Comparison of ENCODE assay signal across 13 cellular contexts in the genomic region with DNA sequence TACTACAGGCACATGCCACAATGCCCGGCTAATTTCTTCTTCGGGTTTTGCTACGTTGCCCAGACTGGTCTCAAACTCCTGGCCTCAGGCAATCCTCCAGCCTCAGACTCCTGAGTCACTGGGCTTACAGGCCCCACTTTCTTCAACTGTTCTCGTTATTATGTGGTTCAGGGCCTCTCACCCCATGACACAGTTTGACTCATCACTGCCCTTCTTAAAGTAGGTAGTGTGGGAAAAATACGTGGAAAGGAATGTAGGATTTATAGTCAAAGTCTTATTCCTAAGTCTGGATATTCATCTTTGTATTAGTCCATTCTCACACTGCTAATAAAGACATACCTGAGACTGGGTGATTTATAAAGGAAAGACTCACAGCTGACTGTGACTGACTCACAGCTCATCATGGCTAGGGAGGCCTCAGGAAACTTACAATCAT. TPM values are rescaled to one million over a fixed set of nuclear protein-coding genes. Genes with fewer than 3 reads are reported as not detected.
DNase-seq lines count a peak whose midpoint lies in the region; ATAC-seq, FAIRE-seq and TF ChIP-seq lines count a peak whose summit lies in the region.
"Had no signal": no experiment of that assay in that cellular context is flagged by ENCODE, and none has a peak within 500 bp of the region (broad histone marks: within the 10 kb centered on the region; RNA-seq: fewer than 3 reads in every experiment).

No MANE protein-coding gene starts in this region.

- H4K20me1 ChIP-seq in PC-9 (ENCODE audit: insufficient read depth) = no peaks in the 10 kb centered on the region
- no peaks in the 10 kb centered on the region for H4K20me1 ChIP-seq in osteoblast (ENCODE audit: insufficient read depth, low read length)

- no peaks in the 10 kb centered on the region for H3K9me2 ChIP-seq in PC-9 (ENCODE audit: insufficient read depth)

- TF ChIP-seq CTCF in PC-9 (conservative IDR thresholded peaks at IDR 0.05) (no peak), osteoblast (IDR thresholded peaks at IDR 0.05; ENCODE audit: extremely low read depth, low read depth, low read length) (no peak), pancreas (IDR thresholded peaks at IDR 0.05) (no peak), uterus (IDR thresholded peaks at IDR 0.05) (no peak)

- CTCF ChIA-PET in PC-9 (lab: Charles Lee) = no interaction called here

- BruUV-seq in PC-9 (replicated peaks; lab: Mats Ljungman, UMichigan) = no TSS peak

- POLR2A ChIA-PET in PC-9 (lab: Charles Lee; ENCODE audit: unreplicated experiment) = no interaction called here

- H3K4me1 ChIP-seq in PC-9 (replicated peaks; ENCODE audit: insufficient read depth) = peaks cover 11% of the 10 kb centered on the region; the same call in 1 of the 2 replicates
- H3K4me1 ChIP-seq in osteoblast (ENCODE audit: insufficient read depth, low read length) = peaks cover 3% of the 10 kb centered on the region
- H3K4me1 ChIP-seq in pancreas = no peaks in the 10 kb centered on the region
- no peaks in the 10 kb centered on the region for H3K4me1 ChIP-seq in uterus
- H3K4me1 ChIP-seq: ascending aorta had no signal

- ATAC-seq in pancreas = no peak
- ATAC-seq: right cardiac atrium had no signal

- H3K79me2 ChIP-seq in PC-9 (ENCODE audit: low read depth) = no peaks in the 10 kb centered on the region
- no peaks in the 10 kb centered on the region for H3K79me2 ChIP-seq in osteoblast (ENCODE audit: insufficient read depth, low read length)

- no peaks in the 10 kb centered on the region; the same call in 1 of the 2 replicates for H3K9me3 ChIP-seq in PC-9 (ENCODE audit: insufficient read depth, low read depth)
- no peaks in the 10 kb centered on the region for H3K9me3 ChIP-seq in osteoblast (ENCODE audit: low read depth, low read length)
- H3K9me3 ChIP-seq in pancreas = no peaks in the 10 kb centered on the region
- no peaks in the 10 kb centered on the region for H3K9me3 ChIP-seq in uterus
- H3K9me3 ChIP-seq: ascending aorta had no signal

- H3K27ac ChIP-seq in PC-9 = peak overlapping the region; percentile 69
- H3K27ac ChIP-seq in osteoblast (ENCODE audit: low read depth, low read length) = peak overlapping the region; percentile 24
- H3K27ac ChIP-seq in pancreas = no peak overlapping the region
- H3K27ac ChIP-seq in uterus = no peak overlapping the region
- H3K27ac ChIP-seq: ascending aorta had no signal

- DNase-seq in ELR (ENCODE audit: low read depth) (peak; percentile 98), PC-9 (peak; percentile 14 to 92), dermis blood vessel endothelial cell (peak; percentile 10), osteoblast (ENCODE audit: insufficient read length, low spot score, missing footprints) (no peak), C1 segment of cervical spinal cord (lab: John Stamatoyannopoulos, UW) (no peak), DMS114 treated with DMSO at 0.1 percent for 48 hours (lab: John Stamatoyannopoulos, UW; ENCODE audit: unreplicated experiment) (no peak), pancreas (no peak), uterus (no peak)
- DNase-seq: endodermal cell, NCI-H2227 treated with DMSO at 0.1 percent for 48 hours, right cardiac atrium had no signal

- peaks cover 37% of the 10 kb centered on the region for H3F3A ChIP-seq in PC-9 (ENCODE audit: insufficient read depth, low read depth)

- no peak overlapping the region for H3K4me3 ChIP-seq in PC-9
- no peak overlapping the region for H3K4me3 ChIP-seq in osteoblast (ENCODE audit: insufficient read depth, low read length)
- no peak overlapping the region for H3K4me3 ChIP-seq in pancreas
- H3K4me3 ChIP-seq in uterus = no peak overlapping the region
- H3K4me3 ChIP-seq: ascending aorta had no signal

- H2AFZ ChIP-seq in PC-9 (no peak overlapping the region), osteoblast (ENCODE audit: low read length) (no peak overlapping the region)

- H3K36me3 ChIP-seq in PC-9 (ENCODE audit: low read depth) (no peaks in the 10 kb centered on the region), osteoblast (ENCODE audit: insufficient read depth, low read length) (no peaks in the 10 kb centered on the region), pancreas (no peaks in the 10 kb centered on the region), uterus (no peaks in the 10 kb centered on the region)
- H3K36me3 ChIP-seq: ascending aorta had no signal

- no peak for FAIRE-seq in pancreas (lab: Jason Lieb, UNC)

- H3K27me3 ChIP-seq in PC-9 (ENCODE audit: insufficient read depth, low read depth) = no peaks in the 10 kb centered on the region
- peaks cover 2% of the 10 kb centered on the region for H3K27me3 ChIP-seq in osteoblast (ENCODE audit: insufficient read depth, low read length)
- no peaks in the 10 kb centered on the region for H3K27me3 ChIP-seq in pancreas
- H3K27me3 ChIP-seq in uterus = no peaks in the 10 kb centered on the region
- H3K27me3 ChIP-seq: ascending aorta had no signal

- 72 to 75% methylated on average over 5 of the region's 5 CpGs for WGBS in pancreas, 2 donors

- no peak for TF ChIP-seq POLR2A in uterus (IDR thresholded peaks at IDR 0.05)

- H3K4me2 ChIP-seq in PC-9 (0 out of 2 replicates have a peak overlapping the region, but pooled peaks have one; percentile 13), osteoblast (ENCODE audit: insufficient read depth, low read length) (no peak overlapping the region)

- intact Hi-C loops in PC-9 (cut with micrococcal nuclease; ENCODE audit: unreplicated experiment) (no loop called here), pancreas (cut with DNase I) (no loop called here), uterus (cut with DNase I; ENCODE audit: low total_unique reads) (no loop called here)

RNA-seq across cellular contexts. Expression of a gene that starts 19.4 kb away (rescaled TPM):
- total RNA-seq in PC-9 (2021) = 43.6 and 48.8 TPM in 2 replicates
- total RNA-seq in dermis blood vessel endothelial cell = 5.1 and 14.3 TPM in 2 replicates
- 2.2 and 2.9 TPM in 2 replicates for total RNA-seq in osteoblast
- 1 to 10 TPM in 1 of 6 donors, under 1 TPM in 2, not detected in 3; 0.47 to 1.2 (median 0.49) TPM for total RNA-seq in pancreas
- polyA plus RNA-seq in pancreas = under 1 TPM; 0.14 to 0.23 TPM
- total RNA-seq in uterus = 1 to 10 TPM in 1 of 4 donors, not detected in 3; 2.8 TPM
- total RNA-seq: ascending aorta had no signal

RNA-seq across cellular contexts. Expression of a gene that starts 41.2 kb away (rescaled TPM):
- total RNA-seq in PC-9 (2021) (28.0 and 39.1 TPM in 2 replicates), dermis blood vessel endothelial cell (36.2 and 52.8 TPM in 2 replicates), osteoblast (82.8 and 83.6 TPM in 2 replicates), pancreas (10 to 100 TPM; 10.1 to 21.9 (median 12.1) TPM), uterus (10 to 100 TPM in 3 of 4 donors, 1 to 10 TPM in 1; 8.2 to 44.2 (median 18.5) TPM)
- polyA plus RNA-seq in pancreas = 1 to 10 TPM; 9.3 to 9.9 TPM

RNA-seq across cellular contexts. Expression of a gene that starts 42.7 kb away (rescaled TPM):
- total RNA-seq in PC-9 (2021) (not detected in 2 replicates), dermis blood vessel endothelial cell (not detected in 2 replicates), osteoblast (not detected in 2 replicates), pancreas (under 1 TPM in 2 of 6 donors, not detected in 4; 0.09 to 0.12 TPM), uterus (1 to 10 TPM in 1 of 4 donors, not detected in 3; 1.8 TPM)
- polyA plus RNA-seq in pancreas = under 1 TPM in 1 of 2 donors, not detected in 1; 0.02 TPM
- total RNA-seq: ascending aorta, OCI-LY7, right cardiac atrium had no signal

Comparison
In these comparisons a context has a peak if more than half of its experiments do, and no peak if none do; other contexts are left out.
1. DNase-seq: peak in ELR (single experiment), PC-9 (2 of 2) and dermis blood vessel endothelial cell (single experiment); none in osteoblast (single experiment), C1 segment of cervical spinal cord (0 of 14), DMS114 treated with DMSO at 0.1 percent for 48 hours (single experiment), pancreas (0 of 6) and uterus (0 of 2).
2. H3K27ac ChIP-seq: peak in PC-9 (single experiment) and osteoblast (single experiment); none in pancreas (0 of 4) and uterus (0 of 2).